ENCODE assay signal across 15 cellular contexts in genomic region chr5:149913449-149914419, GRCh38. TPM values are rescaled to one million over a fixed set of nuclear protein-coding genes. Genes with fewer than 3 reads are reported as not detected.
DNase-seq lines count a peak whose midpoint lies in the region; ATAC-seq and TF ChIP-seq lines count a peak whose summit lies in the region.
"Had no signal": no experiment of that assay in that cellular context is flagged by ENCODE, and none has a peak within 500 bp of the region (broad histone marks: within the 10 kb centered on the region; RNA-seq: fewer than 3 reads in every experiment).

No MANE protein-coding gene starts in this region.

- no peaks in the 10 kb centered on the region for H3K9me3 Mint-ChIP-seq in GM23338
- H3K9me3 Mint-ChIP-seq: CD8-positive, alpha-beta T cell had no signal

- H4K20me1 ChIP-seq in GM23338 (replicated peaks; ENCODE audit: insufficient read depth) = no peaks in the 10 kb centered on the region
- no peaks in the 10 kb centered on the region for H4K20me1 ChIP-seq in OCI-LY7 (ENCODE audit: insufficient read depth, low read length)

- no peaks in the 10 kb centered on the region for H3K36me3 Mint-ChIP-seq in GM23338 (ENCODE audit: low read depth)
- H3K36me3 Mint-ChIP-seq: CD8-positive, alpha-beta T cell had no signal

- no peak overlapping the region for H3K4me3 ChIP-seq in GM23338
- H3K4me3 ChIP-seq in OCI-LY7 (ENCODE audit: low read depth, low read length, poor library complexity, severe bottlenecking) = no peak overlapping the region
- no peak overlapping the region for H3K4me3 ChIP-seq in esophagus squamous epithelium
- H3K4me3 ChIP-seq in retinal pigment epithelial cell (ENCODE audit: low read length) = no peak overlapping the region

- H3K27me3 ChIP-seq in GM23338 (ENCODE audit: insufficient read depth) (no peaks in the 10 kb centered on the region), esophagus squamous epithelium (no peaks in the 10 kb centered on the region)

- H3F3A ChIP-seq in GM23338 (replicated peaks; ENCODE audit: low read depth) = no peaks in the 10 kb centered on the region

- no peak for TF ChIP-seq POLR2A in esophagus squamous epithelium (IDR thresholded peaks at IDR 0.05)

- BruUV-seq in OCI-LY7 (replicated peaks; lab: Mats Ljungman, UMichigan) = no TSS peak

- no peak overlapping the region for H3K4me2 ChIP-seq in GM23338
- H3K4me2 ChIP-seq in OCI-LY7 (ENCODE audit: low read length) = peak overlapping the region; percentile 25; the same call in 1 of the 2 replicates

- 0 out of 2 replicates have a peak overlapping the region, but pooled peaks have one; percentile 32 for H2AFZ ChIP-seq in GM23338
- peak overlapping the region; percentile 77 for H2AFZ ChIP-seq in OCI-LY7 (ENCODE audit: low read length)

- H3K27ac ChIP-seq in GM23338 (ENCODE audit: low read depth) = no peak overlapping the region
- no peak overlapping the region for H3K27ac ChIP-seq in OCI-LY7 (ENCODE audit: low read depth, low read length, poor library complexity, severe bottlenecking)
- peak overlapping the region in 3 of 4 donors; percentile 47 to 83 (median 78) for H3K27ac ChIP-seq in esophagus squamous epithelium

- CTCF ChIA-PET in OCI-LY7 (lab: Charles Lee; ENCODE audit: unreplicated experiment) = no interaction called here

- TF ChIP-seq CTCF in GM23338 (conservative IDR thresholded peaks at IDR 0.05; ENCODE audit: low read depth in 2 of 2) (no peak), OCI-LY7 (conservative IDR thresholded peaks at IDR 0.05; ENCODE audit: low read length) (no peak), esophagus squamous epithelium (IDR thresholded peaks at IDR 0.05) (no peak), retinal pigment epithelial cell (conservative IDR thresholded peaks at IDR 0.05; ENCODE audit: low read depth, low read length) (no peak)

- no peaks in the 10 kb centered on the region for H3K36me3 ChIP-seq in GM23338 (ENCODE audit: insufficient read depth)
- H3K36me3 ChIP-seq in OCI-LY7 (ENCODE audit: insufficient read depth, low read length) = no peaks in the 10 kb centered on the region
- no peaks in the 10 kb centered on the region for H3K36me3 ChIP-seq in esophagus squamous epithelium

- no peaks in the 10 kb centered on the region; the same call in 1 of the 2 replicates for H3K4me1 ChIP-seq in GM23338 (ENCODE audit: insufficient read depth)
- H3K4me1 ChIP-seq in OCI-LY7 (ENCODE audit: insufficient read depth, low read length, poor library complexity, severe bottlenecking) = peaks cover 7% of the 10 kb centered on the region
- peaks cover 6 to 72% (median 9%) of the 10 kb centered on the region in 3 donors for H3K4me1 ChIP-seq in esophagus squamous epithelium

- H3K27me3 Mint-ChIP-seq in GM23338 (ENCODE audit: insufficient read depth, low read depth, poor library complexity) = no peaks in the 10 kb centered on the region

- H3K9me3 ChIP-seq in OCI-LY7 (ENCODE audit: low read length) (no peaks in the 10 kb centered on the region), esophagus squamous epithelium (no peaks in the 10 kb centered on the region)

- H3K4me3 Mint-ChIP-seq in GM23338 = no peak overlapping the region
- H3K4me3 Mint-ChIP-seq: activated CD8-positive, alpha-beta T cell treated with anti-CD3 and anti-CD28 coated beads, Interleukin-2, amount 10 ng/mL, durations not matched to agents 7 days and 5 days; CD8-positive, alpha-beta T cell; T-helper 17 cell had no signal

- no peak for DNase-seq in GM23338 (ENCODE audit: low spot score)
- DNase-seq in OCI-LY7 (ENCODE audit: low spot score) = peak; percentile 16
- DNase-seq in esophagus squamous epithelium (lab: John Stamatoyannopoulos, UW) = no peak
- peak; percentile 71 for DNase-seq in retinal pigment epithelial cell (ENCODE audit: low read depth)
- no peak for DNase-seq in ecto neural progenitor cell (ENCODE audit: low spot score)
- DNase-seq in stimulated activated CD4-positive, alpha-beta T cell treated with anti-CD3 and anti-CD28 coated beads, Interleukin-4, amount 100 ng/mL, for 4 hours = no peak
- DNase-seq: activated CD8-positive, alpha-beta T cell treated with anti-CD3 and anti-CD28 coated beads, Interleukin-2, amount 10 ng/mL, durations not matched to agents 7 days and 5 days; activated naive CD4-positive, alpha-beta T cell; CD8-positive, alpha-beta T cell; NCI-H1105 treated with DMSO at 0.1 percent for 48 hours; nucleus accumbens; T-helper 17 cell had no signal

- H3K4me1 Mint-ChIP-seq in GM23338 = peaks cover 5% of the 10 kb centered on the region
- H3K4me1 Mint-ChIP-seq: T-helper 17 cell had no signal

- 57 to 61% methylated on average over 7 of the region's 7 CpGs for WGBS in esophagus squamous epithelium, 2 donors

- H3K79me2 ChIP-seq in GM23338 (replicated peaks; ENCODE audit: insufficient read depth) (no peaks in the 10 kb centered on the region), OCI-LY7 (ENCODE audit: insufficient read depth, low read depth, low read length) (no peaks in the 10 kb centered on the region)

- H3K9me2 ChIP-seq in GM23338 (ENCODE audit: insufficient read depth) = no peaks in the 10 kb centered on the region
- H3K9me2 ChIP-seq in OCI-LY7 (ENCODE audit: insufficient read depth, low read length) = no peaks in the 10 kb centered on the region

- ATAC-seq in GM23338 = no peak
- no peak for ATAC-seq in HG03521 (IDR thresholded peaks at IDR 0.05; ENCODE audit: unreplicated experiment)
- ATAC-seq: activated CD8-positive, alpha-beta T cell treated with anti-CD3 and anti-CD28 coated beads, Interleukin-2, amount 10 ng/mL, durations not matched to agents 7 days and 5 days; CD8-positive, alpha-beta T cell; T-helper 17 cell had no signal

- no peak overlapping the region for H3K27ac Mint-ChIP-seq in GM23338
- H3K27ac Mint-ChIP-seq: activated CD8-positive, alpha-beta T cell treated with anti-CD3 and anti-CD28 coated beads, Interleukin-2, amount 10 ng/mL, durations not matched to agents 7 days and 5 days; CD8-positive, alpha-beta T cell; T-helper 17 cell had no signal

- POLR2A ChIA-PET in OCI-LY7 (lab: Charles Lee) = interaction anchor here (0.6 kb wide), 1 partner anchor 56 kb away, joined by 3 read pairs; no protein-coding TSS in a partner anchor

- intact Hi-C loops in OCI-LY7 (cut with micrococcal nuclease; ENCODE audit: unreplicated experiment) = no loop called here
- intact Hi-C loops in esophagus squamous epithelium (cut with DNase I) = no loop called here

TF ChIP-seq in GM23338, 12 proteins besides CTCF, POLR2A, EP300 and RAD21 (continues in another document):
- TF ChIP-seq ETS1 (IDR thresholded peaks at IDR 0.05) (no peak), POLR2AphosphoS5 (IDR thresholded peaks at IDR 0.05; ENCODE audit: low read depth) (no peak)

RNA-seq across cellular contexts. Expression of gene PDE6A, which starts 30.9 kb away (rescaled TPM):
- not detected in 2 replicates for total RNA-seq in GM23338 (2014; rRNA removed; shearing (Covaris generic))
- 0.08 TPM in 1 of 2 replicates, not detected in the other for polyA plus RNA-seq in GM23338 (2016; fragmentation: Nextera tagmentation; extraction: Ambion mirVana)
- total RNA-seq in OCI-LY7 (2014; rRNA removed; shearing (Covaris generic)) = not detected in 2 replicates
- total RNA-seq in OCI-LY7 (2022) = not detected in 2 replicates
- total RNA-seq in esophagus squamous epithelium = 1 to 10 TPM in 2 of 4 donors, under 1 TPM in 2; 0.04 to 3.8 (median 2.2) TPM
- total RNA-seq: activated CD8-positive, alpha-beta T cell treated with anti-CD3 and anti-CD28 coated beads, Interleukin-2, amount 10 ng/mL, durations not matched to agents 7 days and 5 days; CD8-positive, alpha-beta T cell; lung microvascular endothelial cell; T-helper 17 cell; temporal lobe had no signal

RNA-seq across cellular contexts. Expression of gene SLC26A2, which starts 46.8 kb away (rescaled TPM):
- 11.3 and 11.5 TPM in 2 replicates for total RNA-seq in GM23338 (2014; rRNA removed; shearing (Covaris generic))
- 3.4 and 3.5 TPM in 2 replicates for polyA plus RNA-seq in GM23338 (2016; fragmentation: Nextera tagmentation; extraction: Ambion mirVana)
- 1.2 and 2.1 TPM in 2 replicates for total RNA-seq in OCI-LY7 (2014; rRNA removed; shearing (Covaris generic))
- total RNA-seq in OCI-LY7 (2022) (2.8 and 3.5 TPM in 2 replicates), esophagus squamous epithelium (10 to 100 TPM in 3 of 4 donors, 1 to 10 TPM in 1; 6.3 to 46.3 (median 29.6) TPM)

Comparison
In these comparisons a context has a peak if more than half of its experiments do, and no peak if none do; other contexts are left out.
1. DNase-seq: peak in OCI-LY7 (single experiment) and retinal pigment epithelial cell (single experiment); none in GM23338 (single experiment), esophagus squamous epithelium (single experiment), ecto neural progenitor cell (single experiment) and stimulated activated CD4-positive, alpha-beta T cell treated with anti-CD3 and anti-CD28 coated beads, Interleukin-4, amount 100 ng/mL, for 4 hours (0 of 2).
2. H3K27ac ChIP-seq: peak in esophagus squamous epithelium (3 of 4); none in GM23338 (single experiment) and OCI-LY7 (single experiment).